20 cellular contexts compared by ENCODE assay signal in the genomic region with DNA sequence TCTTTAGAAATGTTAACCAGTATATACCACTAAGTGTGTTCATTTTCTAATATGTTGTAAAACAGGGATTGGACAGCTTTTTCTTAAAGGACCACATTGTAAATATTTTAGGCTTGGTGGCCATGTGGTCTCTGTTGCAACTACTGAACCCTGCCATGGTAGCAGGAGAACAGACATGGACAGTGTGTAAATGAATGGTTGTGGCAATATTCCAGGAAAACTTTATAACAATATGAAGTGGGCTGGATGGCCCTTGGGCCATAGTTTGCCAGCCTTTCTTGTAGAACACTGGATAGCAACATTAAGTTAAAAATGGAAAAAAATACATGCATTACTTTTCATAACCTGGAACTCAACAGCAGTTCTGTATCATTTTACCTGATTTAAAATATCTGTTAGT.
"Had no signal": no experiment of that assay in that cellular context is flagged by ENCODE, and none has a peak within 500 bp of the region (broad histone marks: within the 10 kb centered on the region; RNA-seq: fewer than 3 reads in every experiment).

No MANE protein-coding gene starts in this region.

- H3K27me3 ChIP-seq: SJSA1 had no signal

- H3K9ac ChIP-seq: SK-N-SH had no signal

- ATAC-seq: HepG2 had no signal

- H3K4me1 ChIP-seq: SJSA1 had no signal

- H3K27ac ChIP-seq: SJSA1 had no signal

- H3K4me3 ChIP-seq: SJSA1 had no signal

- H3K4me2 ChIP-seq: SK-N-SH had no signal

- DNase-seq: IMR-90, Karpas-422, KG1, MM.1S, NCI-H1092 treated with DMSO at 0.1 percent for 48 hours, NCI-H1417, NCI-H1436 treated with DMSO at 0.1 percent for 48 hours, NCI-H187 treated with DMSO at 0.1 percent for 48 hours, NCI-H2029 treated with DMSO at 0.1 percent for 48 hours, NCI-H345, NCI-H526 treated with DMSO at 0.1 percent for 48 hours, NCI-H774, Right ventricle myocardium superior, RPMI8226, SIG-M5, SK-N-SH, SW 1271 had no signal

- FAIRE-seq: HepG2, RCC 7860 had no signal
